1 cellular context compared by ENCODE assay signal in the genomic region with DNA sequence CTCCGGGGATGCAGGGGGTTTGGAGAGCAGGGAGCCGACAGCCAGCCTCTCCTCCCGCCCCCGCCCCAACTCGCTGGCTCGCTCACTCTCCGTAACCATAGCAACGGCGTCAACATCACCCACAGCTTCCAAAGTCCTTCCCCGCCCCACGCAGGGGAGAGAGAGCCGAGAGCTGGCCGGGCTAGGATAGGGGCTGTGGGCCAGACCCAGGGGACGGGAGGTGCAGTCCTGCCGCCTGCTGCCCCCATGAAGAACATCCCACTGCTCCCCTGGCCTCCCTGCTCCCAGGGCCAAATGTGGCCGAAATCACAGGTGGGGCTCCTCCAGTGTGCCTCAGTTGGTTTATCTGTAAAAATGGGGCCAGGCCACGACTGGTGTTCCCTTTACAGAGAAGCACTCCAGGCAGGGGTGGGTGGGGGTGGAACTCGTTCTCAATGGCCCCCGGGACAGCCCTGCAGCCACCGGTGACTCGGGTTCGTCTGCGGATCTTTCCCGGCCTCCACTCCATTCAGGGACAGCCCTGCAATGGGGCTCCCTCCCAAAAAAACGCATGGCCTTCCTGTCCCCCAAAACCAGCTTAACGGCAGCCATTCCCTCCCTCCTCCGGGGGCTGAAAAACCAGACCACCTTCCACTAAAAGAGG.
A peak's percentile ranks its signal among the peaks of the same experiment; 100 is the strongest.
TF ChIP-seq lines count a peak whose summit lies in the region.

No MANE protein-coding gene starts in this region.

TF ChIP-seq in HEK293, 187 proteins besides CTCF, POLR2A, EP300 and RAD21 (continued from another document):
- no peak for TF ChIP-seq ZNF777 (tag by site-specific recombination; IDR thresholded peaks at IDR 0.05; ENCODE audit: borderline replicate concordance)
- no peak for TF ChIP-seq GLI2 (tag by site-specific recombination; IDR thresholded peaks at IDR 0.05; ENCODE audit: borderline replicate concordance, low read depth)
- no peak for TF ChIP-seq ZNF157 (tag by site-specific recombination; IDR thresholded peaks at IDR 0.05)
- no peak for TF ChIP-seq ZNF701 (tag by site-specific recombination; IDR thresholded peaks at IDR 0.05)
- TF ChIP-seq ZNF670 (tag by site-specific recombination; IDR thresholded peaks at IDR 0.05; ENCODE audit: low read depth), result no peak
- TF ChIP-seq ZNF624 (tag by site-specific recombination; IDR thresholded peaks at IDR 0.05), result no peak
- peak; percentile 51; the same call in 1 of the 2 replicates for TF ChIP-seq ZBTB17 (tag by site-specific recombination; IDR thresholded peaks at IDR 0.05)
- TF ChIP-seq, protein P1, sequence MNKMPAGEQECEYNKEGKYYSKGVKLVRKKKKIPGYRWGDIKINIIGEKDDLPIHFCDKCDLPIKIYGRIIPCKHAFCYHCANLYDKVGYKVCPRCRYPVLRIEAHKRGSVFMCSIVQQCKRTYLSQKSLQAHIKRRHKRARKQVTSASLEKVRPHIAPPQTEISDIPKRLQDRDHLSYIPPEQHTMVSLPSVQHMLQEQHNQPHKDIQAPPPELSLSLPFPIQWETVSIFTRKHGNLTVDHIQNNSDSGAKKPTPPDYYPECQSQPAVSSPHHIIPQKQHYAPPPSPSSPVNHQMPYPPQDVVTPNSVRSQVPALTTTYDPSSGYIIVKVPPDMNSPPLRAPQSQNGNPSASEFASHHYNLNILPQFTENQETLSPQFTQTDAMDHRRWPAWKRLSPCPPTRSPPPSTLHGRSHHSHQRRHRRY (tag by site-specific recombination; IDR thresholded peaks at IDR 0.05), result no peak
- TF ChIP-seq ZNF76 (tag by site-specific recombination; IDR thresholded peaks at IDR 0.05; ENCODE audit: borderline replicate concordance, low read depth), result no peak
- 0 out of 2 replicates have a peak, but pooled peaks have one; percentile 19 for TF ChIP-seq ZBTB48 (tag by site-specific recombination; IDR thresholded peaks at IDR 0.05)
- TF ChIP-seq, protein P2, sequence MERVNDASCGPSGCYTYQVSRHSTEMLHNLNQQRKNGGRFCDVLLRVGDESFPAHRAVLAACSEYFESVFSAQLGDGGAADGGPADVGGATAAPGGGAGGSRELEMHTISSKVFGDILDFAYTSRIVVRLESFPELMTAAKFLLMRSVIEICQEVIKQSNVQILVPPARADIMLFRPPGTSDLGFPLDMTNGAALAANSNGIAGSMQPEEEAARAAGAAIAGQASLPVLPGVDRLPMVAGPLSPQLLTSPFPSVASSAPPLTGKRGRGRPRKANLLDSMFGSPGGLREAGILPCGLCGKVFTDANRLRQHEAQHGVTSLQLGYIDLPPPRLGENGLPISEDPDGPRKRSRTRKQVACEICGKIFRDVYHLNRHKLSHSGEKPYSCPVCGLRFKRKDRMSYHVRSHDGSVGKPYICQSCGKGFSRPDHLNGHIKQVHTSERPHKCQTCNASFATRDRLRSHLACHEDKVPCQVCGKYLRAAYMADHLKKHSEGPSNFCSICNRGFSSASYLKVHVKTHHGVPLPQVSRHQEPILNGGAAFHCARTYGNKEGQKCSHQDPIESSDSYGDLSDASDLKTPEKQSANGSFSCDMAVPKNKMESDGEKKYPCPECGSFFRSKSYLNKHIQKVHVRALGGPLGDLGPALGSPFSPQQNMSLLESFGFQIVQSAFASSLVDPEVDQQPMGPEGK (tag by site-specific recombination; IDR thresholded peaks at IDR 0.05), result peak; percentile 68; the same call in 1 of the 2 replicates
- TF ChIP-seq ZNF335 (tag by site-specific recombination; conservative IDR thresholded peaks at IDR 0.05), result no peak
- peak; percentile 89 for TF ChIP-seq ZFHX2 (tag by site-specific recombination; conservative IDR thresholded peaks at IDR 0.05)
- peak; percentile 46 for TF ChIP-seq ZNF341 (tag by site-specific recombination; IDR thresholded peaks at IDR 0.05; ENCODE audit: low read depth)
- TF ChIP-seq IKZF3 (tag by site-specific recombination; IDR thresholded peaks at IDR 0.05), result peak; percentile 11; the same call in 1 of the 2 replicates
- TF ChIP-seq ZNF311 (tag by site-specific recombination; IDR thresholded peaks at IDR 0.05; ENCODE audit: borderline replicate concordance), result no peak
TF ChIP-seq in HEK293: peak in this region for 14.
